In the genomic region with DNA sequence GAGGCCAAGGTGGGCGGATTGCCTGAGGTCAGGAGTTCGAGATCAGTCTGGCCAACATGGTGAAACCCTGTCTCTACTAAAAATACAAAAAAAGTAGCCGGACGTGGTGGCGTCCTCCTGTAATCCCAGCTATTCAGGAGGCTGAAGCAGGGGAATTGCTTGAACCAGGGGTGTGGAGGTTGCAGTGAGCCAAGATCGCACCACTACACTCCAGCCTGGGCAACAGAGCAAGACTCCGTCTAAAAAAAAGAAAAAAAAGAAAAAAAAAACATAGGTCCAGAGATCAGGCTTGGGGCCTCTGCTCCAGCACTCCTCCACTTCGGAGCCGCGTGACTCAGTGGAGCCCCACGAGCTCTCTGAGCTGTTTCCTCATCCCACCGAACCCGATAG, we compare ENCODE assay signal across 7 cellular contexts. TPM values are rescaled to one million over a fixed set of nuclear protein-coding genes. Genes with fewer than 3 reads are reported as not detected.
"Had no signal": no experiment of that assay in that cellular context is flagged by ENCODE, and none has a peak within 500 bp of the region (broad histone marks: within the 10 kb centered on the region; RNA-seq: fewer than 3 reads in every experiment).

No MANE protein-coding gene starts in this region.

RNA-seq across cellular contexts. Expression of a gene that starts 2.6 kb away (rescaled TPM):
- total RNA-seq: activated B cell treated with CpG ODN at 0.5 μM for 24 hours; activated CD4-positive, alpha-beta T cell treated with anti-CD3 and anti-CD28 coated beads, Interleukin-2, amount 10 ng/mL, durations not matched to agents 24 days and 14 days; activated CD8-positive, alpha-beta memory T cell treated with anti-CD3 and anti-CD28 coated beads, Interleukin-2, amount 10 ng/mL, durations not matched to agents 7 days and 5 days; activated T-helper 1 cell treated with anti-CD3 and anti-CD28 coated beads, Interleukin-12 subunit alpha, Interleukin-12 subunit beta, Interleukin-2, Interleukin-4 antibody, amounts not matched to agents 30 ng/mL and 10 ng/mL and 1 ng/mL, durations not matched to agents 14 hours and 24 hours and 36 hours; NCI-H460; OCI-LY7; RPMI7951 had no signal
